1 cellular context compared by ENCODE assay signal in genomic region chr20:52191436-52192295, GRCh38.
TF ChIP-seq lines count a peak whose summit lies in the region.

ZFP64 (minus strand) TSS chr20:52191779; CDS start chr20:52191636, 143 bp downstream.

TF ChIP-seq in HepG2, 621 proteins besides CTCF, POLR2A, EP300 and RAD21 (continued from another document and continues in another):
- peak; percentile 82 for TF ChIP-seq SNAPC4 (CRISPR knock-in tag; IDR thresholded peaks at IDR 0.05)
- TF ChIP-seq NR2F2 (IDR thresholded peaks at IDR 0.05; ENCODE audit: borderline replicate concordance, low read depth) = no peak
- TF ChIP-seq ZNF275 (CRISPR knock-in tag; IDR thresholded peaks at IDR 0.05; ENCODE audit: borderline replicate concordance) = peak; percentile 17; the same call in 1 of the 2 replicates
- TF ChIP-seq MIXL1 (CRISPR knock-in tag; IDR thresholded peaks at IDR 0.05) = peak; percentile 82
- peak; percentile 96 for TF ChIP-seq POLR2G (IDR thresholded peaks at IDR 0.05; ENCODE audit: low read depth, low read length)
- no peak; the same call in 1 of the 2 replicates for TF ChIP-seq ZNF775 (CRISPR knock-in tag; IDR thresholded peaks at IDR 0.05; ENCODE audit: borderline replicate concordance)
- peak; percentile 93 for TF ChIP-seq ZNF564 (CRISPR knock-in tag; IDR thresholded peaks at IDR 0.05)
- no peak for TF ChIP-seq TFAP4 (IDR thresholded peaks at IDR 0.05; ENCODE audit: borderline replicate concordance, low read depth)
- TF ChIP-seq ZNF333 (CRISPR knock-in tag; IDR thresholded peaks at IDR 0.05; ENCODE audit: borderline replicate concordance) = peak; percentile 78; the same call in 1 of the 2 replicates
- peak; percentile 28; the same call in 1 of the 2 replicates for TF ChIP-seq SKIL (CRISPR knock-in tag; IDR thresholded peaks at IDR 0.05; ENCODE audit: borderline replicate concordance)
- peak; percentile 84 for TF ChIP-seq ZNF225 (CRISPR knock-in tag; IDR thresholded peaks at IDR 0.05)
- peak; percentile 37 to 70; a peak in 3 of 4 replicates for TF ChIP-seq KLF16 (CRISPR knock-in tag; IDR thresholded peaks at IDR 0.05)
- 0 out of 2 replicates have a peak, but pooled peaks have one; percentile 58 for TF ChIP-seq MAF1 (CRISPR knock-in tag; IDR thresholded peaks at IDR 0.05; ENCODE audit: borderline replicate concordance)
- no peak for TF ChIP-seq PPARG (CRISPR knock-in tag; conservative IDR thresholded peaks at IDR 0.05)
- TF ChIP-seq ZNF556 (CRISPR knock-in tag; IDR thresholded peaks at IDR 0.05; ENCODE audit: borderline replicate concordance) = peak; percentile 82
- no peak for TF ChIP-seq ZMAT5 (CRISPR knock-in tag; IDR thresholded peaks at IDR 0.05; ENCODE audit: borderline replicate concordance, low read depth)
- TF ChIP-seq GFI1 (CRISPR knock-in tag; IDR thresholded peaks at IDR 0.05; ENCODE audit: borderline replicate concordance) = peak; percentile 51; the same call in 1 of the 2 replicates
- peak; percentile 96 for TF ChIP-seq ZNF18 (CRISPR knock-in tag; IDR thresholded peaks at IDR 0.05; ENCODE audit: insufficient replicate concordance)
- no peak; the same call in 1 of the 2 replicates for TF ChIP-seq NPAS2 (CRISPR knock-in tag; IDR thresholded peaks at IDR 0.05; ENCODE audit: borderline replicate concordance)
- TF ChIP-seq RFX1 (IDR thresholded peaks at IDR 0.05) = no peak
- TF ChIP-seq ZBTB46 (CRISPR knock-in tag; IDR thresholded peaks at IDR 0.05; ENCODE audit: borderline replicate concordance) = 0 out of 2 replicates have a peak, but pooled peaks have one; percentile 74
- 0 out of 2 replicates have a peak, but pooled peaks have one; percentile 29 for TF ChIP-seq TRIM24 (CRISPR knock-in tag; IDR thresholded peaks at IDR 0.05)
- peak; percentile 89 for TF ChIP-seq HNRNPUL1 (IDR thresholded peaks at IDR 0.05; ENCODE audit: low read depth, low read length)
- 0 out of 2 replicates have a peak, but pooled peaks have one; percentile 12 for TF ChIP-seq ZNF33B (CRISPR knock-in tag; IDR thresholded peaks at IDR 0.05)
- peak; percentile 47; the same call in 1 of the 2 replicates for TF ChIP-seq ZNF12 (CRISPR knock-in tag; IDR thresholded peaks at IDR 0.05)
- TF ChIP-seq THYN1 (CRISPR knock-in tag; IDR thresholded peaks at IDR 0.05; ENCODE audit: borderline replicate concordance, low read depth) = 0 out of 2 replicates have a peak, but pooled peaks have one; percentile 83
- peak; percentile 77; the same call in 1 of the 2 replicates for TF ChIP-seq IRF9 (CRISPR knock-in tag; IDR thresholded peaks at IDR 0.05; ENCODE audit: borderline replicate concordance)
- no peak for TF ChIP-seq GTF2F1 (IDR thresholded peaks at IDR 0.05; ENCODE audit: low read length)
- TF ChIP-seq POLR2AphosphoS5 (IDR thresholded peaks at IDR 0.05; ENCODE audit: low read depth, low read length) = peak; percentile 76
- no peak; the same call in 1 of the 2 replicates for TF ChIP-seq ZSCAN22 (CRISPR knock-in tag; IDR thresholded peaks at IDR 0.05)
- TF ChIP-seq CREBL2 (CRISPR knock-in tag; IDR thresholded peaks at IDR 0.05; ENCODE audit: borderline replicate concordance) = 0 out of 2 replicates have a peak, but pooled peaks have one; percentile 23
- no peak for TF ChIP-seq MBNL3 (CRISPR knock-in tag; conservative IDR thresholded peaks at IDR 0.05)
- no peak for TF ChIP-seq SCMH1 (CRISPR knock-in tag; IDR thresholded peaks at IDR 0.05; ENCODE audit: borderline replicate concordance)
- TF ChIP-seq PITX1 (CRISPR knock-in tag; IDR thresholded peaks at IDR 0.05) = peak; percentile 36
- no peak; the same call in 1 of the 2 replicates for TF ChIP-seq RFXAP (CRISPR knock-in tag; IDR thresholded peaks at IDR 0.05; ENCODE audit: borderline replicate concordance)
- TF ChIP-seq KDM2A (CRISPR knock-in tag; IDR thresholded peaks at IDR 0.05; ENCODE audit: borderline replicate concordance, low read depth) = peak; percentile 90
- peak; percentile 26; the same call in 1 of the 2 replicates for TF ChIP-seq ZBTB44 (CRISPR knock-in tag; IDR thresholded peaks at IDR 0.05)
- peak; percentile 93 for TF ChIP-seq ZNF430 (CRISPR knock-in tag; IDR thresholded peaks at IDR 0.05)
- no peak; the same call in 1 of the 2 replicates for TF ChIP-seq TIGD3 (CRISPR knock-in tag; IDR thresholded peaks at IDR 0.05; ENCODE audit: borderline replicate concordance)
- no peak for TF ChIP-seq ONECUT2 (CRISPR knock-in tag; IDR thresholded peaks at IDR 0.05)
- TF ChIP-seq THRA (CRISPR knock-in tag; IDR thresholded peaks at IDR 0.05; ENCODE audit: borderline replicate concordance) = no peak
